In genomic region chr6:166903027-166903426, GRCh38 we compare ENCODE assay signal across 16 cellular contexts.
"Had no signal": no experiment of that assay in that cellular context is flagged by ENCODE, and none has a peak within 500 bp of the region (broad histone marks: within the 10 kb centered on the region; RNA-seq: fewer than 3 reads in every experiment).

No MANE protein-coding gene starts in this region.

- H3K27ac ChIP-seq: foreskin keratinocyte, ovary, tibial artery, vagina had no signal

- H3K36me3 ChIP-seq: ovary, tibial artery, vagina had no signal

- H3K27me3 ChIP-seq: foreskin keratinocyte, ovary, vagina had no signal

- H3K9me3 Mint-ChIP-seq: activated naive CD4-positive, alpha-beta T cell treated with anti-CD3 and anti-CD28 coated beads, Interleukin-2, amount 50 U/mL, for 24 hours; T-helper 1 cell treated with Interleukin-12 subunit alpha and Interleukin-12 subunit beta and Interleukin-4 antibody, amounts not matched to agents 30 μg/mL and 1 μg/mL, for 36 hours had no signal

- H3K4me3 ChIP-seq: ovary, tibial artery, vagina had no signal

- H3K27me3 Mint-ChIP-seq: activated naive CD4-positive, alpha-beta T cell treated with anti-CD3 and anti-CD28 coated beads, Interleukin-2, amount 50 U/mL, for 24 hours had no signal

- H3K4me3 Mint-ChIP-seq: activated naive CD4-positive, alpha-beta T cell treated with anti-CD3 and anti-CD28 coated beads, Interleukin-2, amount 50 U/mL, for 24 hours; T-helper 1 cell treated with Interleukin-12 subunit alpha and Interleukin-12 subunit beta and Interleukin-4 antibody, amounts not matched to agents 30 μg/mL and 1 μg/mL, for 36 hours had no signal

- H3K27ac Mint-ChIP-seq: activated naive CD4-positive, alpha-beta T cell treated with anti-CD3 and anti-CD28 coated beads, Interleukin-2, amount 50 U/mL, for 24 hours; T-helper 1 cell treated with Interleukin-12 subunit alpha and Interleukin-12 subunit beta and Interleukin-4 antibody, amounts not matched to agents 30 μg/mL and 1 μg/mL, for 36 hours had no signal

- FAIRE-seq: bronchial epithelial cell had no signal

- DNase-seq: activated CD4-positive, alpha-beta T cell treated with anti-CD3 and anti-CD28 coated beads, Interleukin-2, amount 50 U/mL, for 4 hours; activated effector memory CD4-positive, alpha-beta T cell treated with Interleukin-2 at 50 U/mL for 16 hours; activated T-cell treated with anti-CD3 and anti-CD28 coated beads, Interleukin-2, amount 50 U/mL, for 1 hour; amygdala; dorsolateral prefrontal cortex; foreskin keratinocyte; head of caudate nucleus; left ventricle myocardium superior; mesenchymal stem cell; ovary; stimulated activated CD4-positive, alpha-beta T cell treated with anti-CD3 and anti-CD28 coated beads, Interleukin-4, amount 100 ng/mL, for 24 hours; tibial artery had no signal

- H3K9me3 ChIP-seq: ovary, tibial artery, vagina had no signal

- H3K4me1 ChIP-seq: foreskin keratinocyte, vagina had no signal
